12 cellular contexts compared by ENCODE assay signal in the genomic region with DNA sequence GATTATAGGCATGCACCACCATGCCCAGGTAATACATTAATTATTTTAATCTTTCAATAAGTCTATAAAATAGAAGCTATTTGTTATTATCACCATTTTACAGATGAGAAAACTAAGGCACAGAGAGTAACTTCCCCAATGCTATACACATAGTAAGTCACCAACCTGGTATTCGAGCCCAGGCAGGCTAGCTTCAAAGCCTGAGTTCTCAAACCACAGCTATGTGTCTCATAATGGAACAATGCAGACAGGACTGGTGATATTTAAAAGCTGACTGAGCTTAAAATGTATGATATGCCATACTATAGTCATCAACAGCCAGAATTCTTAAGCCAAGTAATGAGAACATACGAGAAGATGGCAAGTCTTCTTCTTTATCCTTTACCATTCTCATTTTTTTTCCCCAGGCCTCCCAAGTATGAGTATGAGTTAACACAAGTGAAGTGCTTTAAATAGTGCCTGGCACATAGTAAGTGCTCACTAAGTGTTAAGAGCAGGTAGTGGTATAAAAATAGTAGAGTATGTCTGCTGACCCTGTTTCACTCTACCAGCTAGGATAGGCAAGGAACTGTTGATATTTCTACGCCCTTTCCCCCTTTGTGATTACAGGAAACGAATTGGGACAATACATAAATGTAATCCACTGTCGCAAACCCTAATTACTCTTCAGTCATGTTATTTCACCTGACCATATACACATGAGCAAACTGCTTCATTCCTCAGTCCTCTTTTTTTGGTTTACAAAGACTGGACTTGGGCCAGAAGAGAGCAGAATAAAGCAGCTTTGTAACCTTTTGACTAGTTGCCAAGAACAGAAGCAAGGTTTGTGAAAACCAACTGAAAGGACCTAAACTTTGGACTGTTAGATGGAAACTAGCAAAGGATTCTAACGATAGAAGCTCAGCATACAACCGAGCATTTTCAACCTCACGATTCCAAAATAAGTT. TPM values are rescaled to one million over a fixed set of nuclear protein-coding genes. Genes with fewer than 3 reads are reported as not detected.
DNase-seq lines count a peak whose midpoint lies in the region; ATAC-seq and TF ChIP-seq lines count a peak whose summit lies in the region.
"Had no signal": no experiment of that assay in that cellular context is flagged by ENCODE, and none has a peak within 500 bp of the region (broad histone marks: within the 10 kb centered on the region; RNA-seq: fewer than 3 reads in every experiment).

No MANE protein-coding gene starts in this region.

- no peaks in the 10 kb centered on the region for H3K9me3 ChIP-seq in right cardiac atrium (ENCODE audit: control insufficient read depth, low read length)
- H3K9me3 ChIP-seq: spleen, stomach had no signal

- H3K27ac ChIP-seq in right cardiac atrium (ENCODE audit: low read length) = peak overlapping the region; percentile 74
- H3K27ac ChIP-seq: spleen had no signal

- in situ Hi-C loops in astrocyte of the spinal cord (cut with HindIII; ENCODE audit: low sequenced_read_pairs) = no loop called here

- H3K4me3 Mint-ChIP-seq in stimulated activated effector memory CD8-positive, alpha-beta T cell treated with anti-CD3 and anti-CD28 coated beads, Interleukin-12 subunit alpha, Interleukin-12 subunit beta, amount 100 ng/mL, for 72 hours = no peak overlapping the region
- H3K4me3 Mint-ChIP-seq: activated CD8-positive, alpha-beta memory T cell treated with anti-CD3 and anti-CD28 coated beads, Interleukin-2, amount 10 ng/mL, durations not matched to agents 7 days and 5 days had no signal

- H3K4me1 ChIP-seq in right cardiac atrium (ENCODE audit: control insufficient read depth, insufficient read depth, low read length) = peaks cover 3% of the 10 kb centered on the region

- intact Hi-C loops in right cardiac atrium (cut with DNase I) = no loop called here

- peaks cover 53% of the 10 kb centered on the region for H3K36me3 Mint-ChIP-seq in stimulated activated effector memory CD8-positive, alpha-beta T cell treated with anti-CD3 and anti-CD28 coated beads, Interleukin-12 subunit alpha, Interleukin-12 subunit beta, amount 100 ng/mL, for 72 hours

- ATAC-seq in right cardiac atrium = peak; percentile 60 to 69
- ATAC-seq in stimulated activated effector memory CD8-positive, alpha-beta T cell treated with anti-CD3 and anti-CD28 coated beads, Interleukin-12 subunit alpha, Interleukin-12 subunit beta, amount 100 ng/mL, for 72 hours = peak; percentile 65
- ATAC-seq in HG03439 (IDR thresholded peaks at IDR 0.05; ENCODE audit: unreplicated experiment) = no peak
- ATAC-seq in GM19351 (IDR thresholded peaks at IDR 0.05; ENCODE audit: unreplicated experiment) = no peak
- ATAC-seq in GM21423 (IDR thresholded peaks at IDR 0.05; ENCODE audit: unreplicated experiment) = no peak
- ATAC-seq: activated CD8-positive, alpha-beta memory T cell treated with anti-CD3 and anti-CD28 coated beads, Interleukin-2, amount 10 ng/mL, durations not matched to agents 7 days and 5 days had no signal

- 61% methylated on average over 8 of the region's 8 CpGs for WGBS in right cardiac atrium

- no peak overlapping the region for H3K27ac Mint-ChIP-seq in stimulated activated effector memory CD8-positive, alpha-beta T cell treated with anti-CD3 and anti-CD28 coated beads, Interleukin-12 subunit alpha, Interleukin-12 subunit beta, amount 100 ng/mL, for 72 hours
- H3K27ac Mint-ChIP-seq: activated CD8-positive, alpha-beta memory T cell treated with anti-CD3 and anti-CD28 coated beads, Interleukin-2, amount 10 ng/mL, durations not matched to agents 7 days and 5 days had no signal

- H3K4me1 Mint-ChIP-seq in stimulated activated effector memory CD8-positive, alpha-beta T cell treated with anti-CD3 and anti-CD28 coated beads, Interleukin-12 subunit alpha, Interleukin-12 subunit beta, amount 100 ng/mL, for 72 hours = peaks cover 16% of the 10 kb centered on the region

- no peak for TF ChIP-seq CTCF in astrocyte of the spinal cord (IDR thresholded peaks at IDR 0.05; ENCODE audit: low read depth, low read length)

- H3K27me3 ChIP-seq in right cardiac atrium (ENCODE audit: control insufficient read depth, insufficient read depth) = no peaks in the 10 kb centered on the region
- H3K27me3 ChIP-seq: spleen, stomach had no signal

- H3K9me3 Mint-ChIP-seq in stimulated activated effector memory CD8-positive, alpha-beta T cell treated with anti-CD3 and anti-CD28 coated beads, Interleukin-12 subunit alpha, Interleukin-12 subunit beta, amount 100 ng/mL, for 72 hours = no peaks in the 10 kb centered on the region

- H3K4me3 ChIP-seq in astrocyte of the spinal cord (ENCODE audit: low read depth, low read length) = no peak overlapping the region
- no peak overlapping the region for H3K4me3 ChIP-seq in right cardiac atrium (ENCODE audit: low read length)
- H3K4me3 ChIP-seq: spleen, stomach had no signal

- DNase-seq in HT1080 (ENCODE audit: low read depth) (peak; percentile 66), astrocyte of the spinal cord (ENCODE audit: low read depth, low spot score) (peak; percentile 81), right cardiac atrium (no peak), NCI-H526 (lab: John Stamatoyannopoulos, UW) (no peak)
- no peak for DNase-seq in stimulated activated effector memory CD8-positive, alpha-beta T cell treated with anti-CD3 and anti-CD28 coated beads, Interleukin-12 subunit alpha, Interleukin-12 subunit beta, amount 100 ng/mL, for 72 hours (ENCODE audit: low spot score in 2 of 2)
- DNase-seq: activated CD8-positive, alpha-beta memory T cell treated with anti-CD3 and anti-CD28 coated beads, Interleukin-2, amount 10 ng/mL, durations not matched to agents 7 days and 5 days; left cardiac atrium; spleen; stomach had no signal

RNA-seq across cellular contexts. Expression of gene EYA3, which starts 9.5 kb away (rescaled TPM):
- total RNA-seq in HT1080 (2014; rRNA removed; shearing (Covaris generic)) = 18.0 and 19.5 TPM in 2 replicates
- 17.9 and 19.7 TPM in 2 replicates for polyA plus RNA-seq in HT1080 (2015; cell fraction: cytosol; rRNA removed)
- polyA plus RNA-seq in HT1080 (2015; cell fraction: nucleus; rRNA removed) = 39.1 and 40.2 TPM in 2 replicates
- total RNA-seq in right cardiac atrium = 10 to 100 TPM; 17.4 to 22.7 (median 19.5) TPM
- polyA plus RNA-seq in right cardiac atrium = 5.8 TPM

Comparison
In these comparisons a context has a peak if more than half of its experiments do, and no peak if none do; other contexts are left out.
1. DNase-seq: peak in HT1080 (single experiment) and astrocyte of the spinal cord (single experiment); none in right cardiac atrium (0 of 3), stimulated activated effector memory CD8-positive, alpha-beta T cell treated with anti-CD3 and anti-CD28 coated beads, Interleukin-12 subunit alpha, Interleukin-12 subunit beta, amount 100 ng/mL, for 72 hours (0 of 2) and NCI-H526 (0 of 2).
2. ATAC-seq: peak in right cardiac atrium (2 of 2) and stimulated activated effector memory CD8-positive, alpha-beta T cell treated with anti-CD3 and anti-CD28 coated beads, Interleukin-12 subunit alpha, Interleukin-12 subunit beta, amount 100 ng/mL, for 72 hours (single experiment); none in HG03439 (single experiment), GM19351 (single experiment) and GM21423 (single experiment).